In the genomic region with DNA sequence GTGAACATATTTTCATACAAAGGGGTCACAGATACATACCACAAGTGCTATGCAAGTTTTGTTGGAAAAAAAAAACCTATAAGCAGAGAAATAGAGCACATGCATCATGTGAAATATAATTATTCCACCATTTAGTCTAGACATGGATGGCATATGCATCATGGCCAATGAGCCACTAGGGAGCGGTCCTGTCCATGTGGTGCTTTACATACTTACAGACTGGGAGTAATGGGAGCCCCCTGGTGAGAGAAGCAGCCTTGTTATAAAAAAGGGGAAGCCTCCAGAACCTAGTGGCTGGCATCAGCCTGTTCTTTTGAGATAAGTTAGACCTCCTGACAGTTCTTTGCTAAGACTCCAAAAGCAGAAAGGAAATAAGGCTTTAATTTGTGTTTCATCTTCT, we compare ENCODE assay signal across 11 cellular contexts.
A peak's percentile ranks its signal among the peaks of the same experiment; 100 is the strongest.
DNase-seq lines count a peak whose midpoint lies in the region; ATAC-seq and TF ChIP-seq lines count a peak whose summit lies in the region.
"Had no signal": no experiment of that assay in that cellular context is flagged by ENCODE, and none has a peak within 500 bp of the region (broad histone marks: within the 10 kb centered on the region; RNA-seq: fewer than 3 reads in every experiment).

No MANE protein-coding gene starts in this region.

- intact Hi-C loops in posterior vena cava (cut with DNase I) = no loop called here

- H3K4me3 ChIP-seq in astrocyte of the spinal cord (ENCODE audit: low read depth, low read length) = no peak overlapping the region

- peak; percentile 21 for TF ChIP-seq CTCF in astrocyte of the spinal cord (IDR thresholded peaks at IDR 0.05; ENCODE audit: low read depth, low read length)

- ATAC-seq in HG03025 (IDR thresholded peaks at IDR 0.05; ENCODE audit: low FRiP score, unreplicated experiment) (no peak), HG03378 (IDR thresholded peaks at IDR 0.05; ENCODE audit: unreplicated experiment) (no peak)

- in situ Hi-C loops in astrocyte of the spinal cord (cut with HindIII; ENCODE audit: low sequenced_read_pairs) = no loop called here

- DNase-seq in NCI-H1694 (lab: John Stamatoyannopoulos, UW) (peak; percentile 0), NCI-H1694 treated with DMSO at 0.1 percent for 48 hours (lab: John Stamatoyannopoulos, UW) (no peak), NCI-H446 treated with DMSO at 0.1 percent for 48 hours (lab: John Stamatoyannopoulos, UW) (peak; percentile 28), astrocyte of the spinal cord (ENCODE audit: low read depth, low spot score) (peak; percentile 7), pons (ENCODE audit: low spot score) (peak; percentile 23), posterior vena cava (ENCODE audit: low spot score) (no peak)
- DNase-seq: activated naive CD4-positive, alpha-beta T cell treated with Interleukin-2 at 50 U/mL for 16 hours; NCI-H510A; stimulated activated CD4-positive, alpha-beta T cell treated with anti-CD3 and anti-CD28 coated beads, Interleukin-1b, Interleukin-23, amount 100 ng/mL, for 48 hours had no signal

Comparison
In these comparisons a context has a peak if more than half of its experiments do, and no peak if none do; other contexts are left out.
1. DNase-seq: peak in NCI-H1694 (single experiment), NCI-H446 treated with DMSO at 0.1 percent for 48 hours (single experiment), astrocyte of the spinal cord (single experiment) and pons (single experiment); none in NCI-H1694 treated with DMSO at 0.1 percent for 48 hours (single experiment) and posterior vena cava (single experiment).